In the genomic region with DNA sequence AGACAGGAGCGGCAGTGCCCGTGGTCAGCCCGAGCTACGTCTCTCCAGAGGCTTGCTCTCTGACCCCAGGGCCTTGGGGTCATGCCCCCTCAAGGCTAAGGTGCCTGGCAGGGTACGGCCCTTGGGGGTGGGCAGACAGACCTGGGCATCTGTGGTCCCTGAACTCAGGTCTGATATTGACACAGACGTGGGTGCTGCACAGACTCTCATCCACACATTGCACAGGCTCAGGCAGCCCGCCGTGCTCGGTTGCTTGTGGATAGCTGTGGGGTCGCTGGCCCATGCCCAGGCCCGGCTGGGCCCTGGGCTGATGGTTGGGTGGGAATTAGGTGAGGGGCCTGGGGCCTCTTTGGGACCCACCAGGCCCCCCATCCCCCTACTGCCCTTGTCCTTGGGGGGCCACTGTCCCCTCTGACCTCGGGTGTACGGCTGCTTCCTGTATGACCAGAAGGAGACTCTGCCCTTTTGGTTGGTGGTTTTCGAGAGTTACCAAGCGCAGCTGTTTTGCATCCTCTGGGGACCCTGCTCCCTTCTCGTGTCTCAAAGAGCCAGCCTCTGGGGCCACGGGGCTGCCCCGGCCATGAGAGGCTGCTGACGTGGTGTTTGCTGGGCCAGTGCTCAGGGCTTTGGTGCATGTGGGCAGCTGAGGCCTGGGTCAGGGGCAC, we compare ENCODE assay signal across 12 cellular contexts. TPM values are rescaled to one million over a fixed set of nuclear protein-coding genes. Genes with fewer than 3 reads are reported as not detected.
DNase-seq lines count a peak whose midpoint lies in the region; ATAC-seq and TF ChIP-seq lines count a peak whose summit lies in the region.
"Had no signal": no experiment of that assay in that cellular context is flagged by ENCODE, and none has a peak within 500 bp of the region (broad histone marks: within the 10 kb centered on the region; RNA-seq: fewer than 3 reads in every experiment).

No MANE protein-coding gene starts in this region.

- intact Hi-C loops in stomach (cut with DNase I; ENCODE audit: low total_unique reads), result no loop called here

- POLR2A ChIA-PET in naive thymus-derived CD8-positive, alpha-beta T cell (lab: Charles Lee), result no interaction called here

- H3K4me1 ChIP-seq in stomach, result peaks cover 0 to 20% (median 14%) of the 10 kb centered on the region in 4 donors

- DNase-seq in myocyte (ENCODE audit: low read depth) (peak; percentile 71), SW 1271 (lab: John Stamatoyannopoulos, UW) (no peak), stomach (no peak)
- DNase-seq in naive thymus-derived CD8-positive, alpha-beta T cell, result no peak
- no peak for DNase-seq in activated naive CD8-positive, alpha-beta T cell treated with anti-CD3 and anti-CD28 coated beads, Interleukin-2, amount 50 U/mL, for 24 hours
- DNase-seq: activated CD4-positive, alpha-beta T cell treated with anti-CD3 and anti-CD28 coated beads for 1 hour; activated naive CD4-positive, alpha-beta T cell treated with Interleukin-2 at 50 U/mL for 16 hours; RPMI8226 had no signal

- 85 to 94% (median 89%) methylated on average over 12 to 19 of the region's 19 CpGs for WGBS in stomach, 5 donors

- no peaks in the 10 kb centered on the region for H3K9me3 Mint-ChIP-seq in naive thymus-derived CD8-positive, alpha-beta T cell
- no peaks in the 10 kb centered on the region for H3K9me3 Mint-ChIP-seq in activated naive CD8-positive, alpha-beta T cell treated with anti-CD3 and anti-CD28 coated beads, Interleukin-2, amount 50 U/mL, for 24 hours

- H3K36me3 Mint-ChIP-seq in naive thymus-derived CD8-positive, alpha-beta T cell, result peaks cover 0 to 2% (median 0%) of the 10 kb centered on the region in 3 donors
- H3K36me3 Mint-ChIP-seq in activated naive CD8-positive, alpha-beta T cell treated with anti-CD3 and anti-CD28 coated beads, Interleukin-2, amount 50 U/mL, for 24 hours (ENCODE audit: low read depth), result no peaks in the 10 kb centered on the region

- H3K4me3 Mint-ChIP-seq in naive thymus-derived CD8-positive, alpha-beta T cell, result no peak overlapping the region
- H3K4me3 Mint-ChIP-seq in activated naive CD8-positive, alpha-beta T cell treated with anti-CD3 and anti-CD28 coated beads, Interleukin-2, amount 50 U/mL, for 24 hours, result no peak overlapping the region

- peak; percentile 38 for ATAC-seq in GM18868 (IDR thresholded peaks at IDR 0.05; ENCODE audit: unreplicated experiment)
- ATAC-seq in GM21723 (IDR thresholded peaks at IDR 0.05; ENCODE audit: unreplicated experiment), result peak; percentile 64
- ATAC-seq in HG03196 (IDR thresholded peaks at IDR 0.05; ENCODE audit: unreplicated experiment), result peak; percentile 72
- no peak for ATAC-seq in naive thymus-derived CD8-positive, alpha-beta T cell
- ATAC-seq in activated naive CD8-positive, alpha-beta T cell treated with anti-CD3 and anti-CD28 coated beads, Interleukin-2, amount 50 U/mL, for 24 hours, result no peak

- H3K27me3 ChIP-seq in stomach, result no peaks in the 10 kb centered on the region

- no peaks in the 10 kb centered on the region for H3K27me3 Mint-ChIP-seq in naive thymus-derived CD8-positive, alpha-beta T cell
- no peaks in the 10 kb centered on the region for H3K27me3 Mint-ChIP-seq in activated naive CD8-positive, alpha-beta T cell treated with anti-CD3 and anti-CD28 coated beads, Interleukin-2, amount 50 U/mL, for 24 hours

- H3K4me3 ChIP-seq in stomach, result no peak overlapping the region
- H3K4me3 ChIP-seq: skin epidermis had no signal

- H3K4me1 Mint-ChIP-seq in naive thymus-derived CD8-positive, alpha-beta T cell, result peaks cover 0 to 8% (median 3%) of the 10 kb centered on the region in 4 donors
- no peaks in the 10 kb centered on the region for H3K4me1 Mint-ChIP-seq in activated naive CD8-positive, alpha-beta T cell treated with anti-CD3 and anti-CD28 coated beads, Interleukin-2, amount 50 U/mL, for 24 hours

- no peak overlapping the region for H3K27ac ChIP-seq in stomach
- H3K27ac ChIP-seq: skin epidermis had no signal

- H3K9me3 ChIP-seq in stomach, result no peaks in the 10 kb centered on the region

- no peak overlapping the region for H3K27ac Mint-ChIP-seq in naive thymus-derived CD8-positive, alpha-beta T cell
- H3K27ac Mint-ChIP-seq in activated naive CD8-positive, alpha-beta T cell treated with anti-CD3 and anti-CD28 coated beads, Interleukin-2, amount 50 U/mL, for 24 hours, result no peak overlapping the region

- no peak for TF ChIP-seq POLR2A in stomach (IDR thresholded peaks at IDR 0.05)

- no peak for TF ChIP-seq CTCF in stomach (IDR thresholded peaks at IDR 0.05)

- TF ChIP-seq EP300 in stomach (IDR thresholded peaks at IDR 0.05), result no peak

- peaks cover 7 to 40% (median 36%) of the 10 kb centered on the region in 4 donors for H3K36me3 ChIP-seq in stomach

RNA-seq across cellular contexts. Expression of gene FGFRL1, which starts 10.1 kb away (rescaled TPM):
- total RNA-seq in myocyte, result 20.5 and 22.5 TPM in 2 replicates
- 25.0 TPM for polyA plus RNA-seq in myocyte (2012)
- total RNA-seq in naive thymus-derived CD8-positive, alpha-beta T cell, result 10 to 100 TPM; 17.1 to 18.4 TPM
- polyA plus RNA-seq in naive thymus-derived CD8-positive, alpha-beta T cell, result 1 to 10 TPM in 1 of 3 donors, under 1 TPM in 2; 0.65 to 1.2 (median 0.73) TPM
- total RNA-seq in stomach, result 10 to 100 TPM in 3 of 5 donors, 1 to 10 TPM in 2; 3.5 to 42.7 (median 19.6) TPM
- 10 to 100 TPM in 1 of 3 donors, 1 to 10 TPM in 2; 5.8 to 10.3 (median 9.2) TPM for polyA plus RNA-seq in stomach

RNA-seq across cellular contexts. Expression of gene SLC26A1, which starts 28.3 kb away (rescaled TPM):
- total RNA-seq in myocyte (0.24 TPM in 1 of 2 replicates, not detected in the other), stomach (1 to 10 TPM in 2 of 5 donors, under 1 TPM in 1, not detected in 2; 0.18 to 5.8 (median 3.5) TPM)
- 2.7 TPM for polyA plus RNA-seq in myocyte (2012)
- under 1 TPM; 0.39 to 0.44 TPM for total RNA-seq in naive thymus-derived CD8-positive, alpha-beta T cell
- 1 to 10 TPM in 2 of 3 donors, under 1 TPM in 1; 0.72 to 1.3 (median 1.1) TPM for polyA plus RNA-seq in naive thymus-derived CD8-positive, alpha-beta T cell
- 1 to 10 TPM in 1 of 3 donors, under 1 TPM in 1, not detected in 1; 0.68 to 8.9 TPM for polyA plus RNA-seq in stomach

RNA-seq across cellular contexts. Expression of gene IDUA, which starts 34.7 kb away (rescaled TPM):
- total RNA-seq in myocyte (27.6 and 30.9 TPM in 2 replicates), stomach (100 to 1,000 TPM in 1 of 5 donors, 10 to 100 TPM in 3, 1 to 10 TPM in 1; 8.8 to 278 (median 92.4) TPM)
- 29.2 TPM for polyA plus RNA-seq in myocyte (2012)
- total RNA-seq in naive thymus-derived CD8-positive, alpha-beta T cell, result 10 to 100 TPM; 74.8 to 79.1 TPM
- 10 to 100 TPM in 1 of 3 donors, 1 to 10 TPM in 2; 6.5 to 15.4 (median 9.6) TPM for polyA plus RNA-seq in naive thymus-derived CD8-positive, alpha-beta T cell
- 10 to 100 TPM; 10.8 to 21.9 (median 15.4) TPM for polyA plus RNA-seq in stomach

RNA-seq across cellular contexts. Expression of gene DGKQ, which starts 48.1 kb away (rescaled TPM):
- total RNA-seq in myocyte, result 10.2 and 12.5 TPM in 2 replicates
- 9.7 TPM for polyA plus RNA-seq in myocyte (2012)
- total RNA-seq in naive thymus-derived CD8-positive, alpha-beta T cell, result 10 to 100 TPM; 37.4 to 39.9 TPM
- polyA plus RNA-seq in naive thymus-derived CD8-positive, alpha-beta T cell, result 10 to 100 TPM in 2 of 3 donors, 1 to 10 TPM in 1; 2.2 to 17.3 (median 10.0) TPM
- total RNA-seq in stomach, result 100 to 1,000 TPM in 1 of 5 donors, 10 to 100 TPM in 1, 1 to 10 TPM in 3; 5.8 to 176 (median 8.8) TPM
- polyA plus RNA-seq in stomach, result 1 to 10 TPM; 3.8 to 6.6 (median 5.4) TPM

Comparison
In these comparisons a context has a peak if more than half of its experiments do, and no peak if none do; other contexts are left out.
1. ATAC-seq: peak in GM18868 (single experiment), GM21723 (single experiment) and HG03196 (single experiment); none in naive thymus-derived CD8-positive, alpha-beta T cell (0 of 2) and activated naive CD8-positive, alpha-beta T cell treated with anti-CD3 and anti-CD28 coated beads, Interleukin-2, amount 50 U/mL, for 24 hours (single experiment).